In the genomic region with DNA sequence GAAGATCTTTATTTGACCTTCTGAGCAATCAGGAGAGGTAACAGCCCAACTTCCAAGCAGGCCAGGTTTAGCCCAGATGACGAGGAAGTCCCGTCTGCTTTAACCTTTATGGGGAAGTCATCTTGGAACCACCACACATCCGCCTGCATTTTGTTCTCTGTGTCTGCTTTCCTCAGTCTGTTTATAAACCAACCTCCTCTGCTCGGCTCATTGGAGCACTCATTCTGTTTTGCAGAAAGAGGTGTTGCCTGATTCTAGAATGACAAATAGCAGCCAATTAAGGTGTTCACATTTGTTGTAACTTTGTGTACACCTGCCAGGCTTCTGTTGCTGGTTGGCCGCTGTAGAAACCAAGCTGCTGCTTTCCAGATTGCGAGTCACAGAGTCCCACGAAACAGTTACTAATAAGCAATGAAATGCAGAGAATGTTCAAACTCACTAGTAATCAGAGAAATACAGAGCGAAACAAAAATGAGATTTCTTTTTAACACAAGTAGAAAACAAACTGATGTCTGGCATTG, we compare ENCODE assay signal across 8 cellular contexts.
DNase-seq lines count a peak whose midpoint lies in the region; ATAC-seq and TF ChIP-seq lines count a peak whose summit lies in the region.

No MANE protein-coding gene starts in this region.

- ATAC-seq in GM19324 (IDR thresholded peaks at IDR 0.05; ENCODE audit: low FRiP score, unreplicated experiment), result peak; percentile 31
- ATAC-seq in HG03432 (IDR thresholded peaks at IDR 0.05; ENCODE audit: unreplicated experiment), result peak; percentile 22
- peak in 6 of 8 donors; percentile 8 to 47 (median 14) for ATAC-seq in heart right ventricle

- TF ChIP-seq CTCF in heart right ventricle (IDR thresholded peaks at IDR 0.05), result no peak

- no peaks in the 10 kb centered on the region for H3K9me3 ChIP-seq in heart right ventricle

- 58% methylated on average over 8 of the region's 8 CpGs for WGBS in heart right ventricle, 2 donors

- H3K4me3 Mint-ChIP-seq in activated T-cell treated with anti-CD3 and anti-CD28 coated beads, Interleukin-2, amount 50 U/mL, for 24 hours, result peak overlapping the region; percentile 60

- peaks cover 10 to 98% (median 67%) of the 10 kb centered on the region in 9 donors for H3K4me1 ChIP-seq in heart right ventricle

- no peak for DNase-seq in activated T-cell treated with anti-CD3 and anti-CD28 coated beads, Interleukin-2, amount 50 U/mL, for 24 hours
- DNase-seq in heart right ventricle, result no peak
- DNase-seq in stimulated activated naive CD4-positive, alpha-beta T cell (lab: John Stamatoyannopoulos, UW), result peak in 5 of 6 experiments; percentile 22 to 69 (median 64)
- DNase-seq in DMS114 treated with DMSO at 0.1 percent for 48 hours (lab: John Stamatoyannopoulos, UW; ENCODE audit: unreplicated experiment), result no peak
- DNase-seq in 8988T, result no peak
- no peak for DNase-seq in NCI-H187 (lab: John Stamatoyannopoulos, UW)

- H3K9me3 Mint-ChIP-seq in activated T-cell treated with anti-CD3 and anti-CD28 coated beads, Interleukin-2, amount 50 U/mL, for 24 hours, result peaks cover 2% of the 10 kb centered on the region

- H3K27ac ChIP-seq in heart right ventricle, result peak overlapping the region in 9 of 10 donors; percentile 57 to 91 (median 78)

- H3K27ac Mint-ChIP-seq in activated T-cell treated with anti-CD3 and anti-CD28 coated beads, Interleukin-2, amount 50 U/mL, for 24 hours, result peak overlapping the region; percentile 97

- H3K4me3 ChIP-seq in heart right ventricle, result no peak overlapping the region

- peaks cover 99% of the 10 kb centered on the region for H3K4me1 Mint-ChIP-seq in activated T-cell treated with anti-CD3 and anti-CD28 coated beads, Interleukin-2, amount 50 U/mL, for 24 hours (ENCODE audit: low read depth)

- H3K27me3 Mint-ChIP-seq in activated T-cell treated with anti-CD3 and anti-CD28 coated beads, Interleukin-2, amount 50 U/mL, for 24 hours, result no peaks in the 10 kb centered on the region

- peaks cover 0 to 20% (median 0%) of the 10 kb centered on the region in 9 donors for H3K36me3 ChIP-seq in heart right ventricle

- H3K27me3 ChIP-seq in heart right ventricle, result no peaks in the 10 kb centered on the region

- intact Hi-C loops in heart right ventricle (cut with DNase I), result loop anchor here in 4 of 10 donors (5.0 to 10.0 kb wide), 3 partner anchors 34 to 146 kb away; no protein-coding TSS in a partner anchor

- peaks cover 79% of the 10 kb centered on the region for H3K36me3 Mint-ChIP-seq in activated T-cell treated with anti-CD3 and anti-CD28 coated beads, Interleukin-2, amount 50 U/mL, for 24 hours (ENCODE audit: low read depth)

Comparison
In these comparisons a context has a peak if more than half of its experiments do, and no peak if none do; other contexts are left out.
1. DNase-seq: peak in stimulated activated naive CD4-positive, alpha-beta T cell (5 of 6); none in activated T-cell treated with anti-CD3 and anti-CD28 coated beads, Interleukin-2, amount 50 U/mL, for 24 hours (single experiment), heart right ventricle (0 of 2), DMS114 treated with DMSO at 0.1 percent for 48 hours (single experiment), 8988T (single experiment) and NCI-H187 (0 of 2).
2. Peak in every context shown above with its lines, with median percentiles within 50 percentile points of each other: ATAC-seq.